In genomic region chr3:12841970-12842328, GRCh38 we compare ENCODE assay signal across 9 cellular contexts. TPM values are rescaled to one million over a fixed set of nuclear protein-coding genes. Genes with fewer than 3 reads are reported as not detected.
DNase-seq lines count a peak whose midpoint lies in the region; ATAC-seq, FAIRE-seq and TF ChIP-seq lines count a peak whose summit lies in the region.
"Had no signal": no experiment of that assay in that cellular context is flagged by ENCODE, and none has a peak within 500 bp of the region (broad histone marks: within the 10 kb centered on the region; RNA-seq: fewer than 3 reads in every experiment).

No MANE protein-coding gene starts in this region.

- no peaks in the 10 kb centered on the region for H3K27me3 ChIP-seq in left lung
- no peaks in the 10 kb centered on the region for H3K27me3 ChIP-seq in tibial nerve

- no peak for TF ChIP-seq CTCF in WTC11 (IDR thresholded peaks at IDR 0.05)
- peak in 1 of 2 donors; percentile 11 for TF ChIP-seq CTCF in left lung (IDR thresholded peaks at IDR 0.05)
- peak in 2 of 5 experiments; percentile 8 to 34 for TF ChIP-seq CTCF in tibial nerve (IDR thresholded peaks at IDR 0.05)

- intact Hi-C loops in activated naive CD4-positive, alpha-beta T cell treated with anti-CD3 and anti-CD28 coated beads for 36 hours (cut with micrococcal nuclease): loop anchor here (1.0 to 10.0 kb wide), 10 partner anchors 32 to 1335 kb away; partner anchors contain the start of genes LSM3, MKRN2, RAF1 and TAMM41
- intact Hi-C loops in left lung (cut with DNase I): no loop called here

- ATAC-seq in WTC11 (no peak), left lung (no peak), GM18520 (IDR thresholded peaks at IDR 0.05; ENCODE audit: unreplicated experiment) (no peak)

- H3K27ac ChIP-seq in left lung (peak overlapping the region; percentile 92 to 98), tibial nerve (peak overlapping the region; percentile 87 to 96 (median 93))

- H3K4me1 ChIP-seq in left lung (peaks cover 28 to 39% of the 10 kb centered on the region in 2 donors), tibial nerve (peaks cover 0 to 35% (median 18%) of the 10 kb centered on the region in 4 donors)

- H3K27me3 Mint-ChIP-seq in activated naive CD4-positive, alpha-beta T cell treated with anti-CD3 and anti-CD28 coated beads for 36 hours (ENCODE audit: low read depth): no peaks in the 10 kb centered on the region
- peaks cover 4% of the 10 kb centered on the region for H3K27me3 Mint-ChIP-seq in WTC11 (ENCODE audit: low read depth)

- H3K4me1 Mint-ChIP-seq in activated naive CD4-positive, alpha-beta T cell treated with anti-CD3 and anti-CD28 coated beads for 36 hours (ENCODE audit: low read depth): peaks cover 45% of the 10 kb centered on the region
- H3K4me1 Mint-ChIP-seq in WTC11: peaks cover 45% of the 10 kb centered on the region

- H3K36me3 Mint-ChIP-seq in activated naive CD4-positive, alpha-beta T cell treated with anti-CD3 and anti-CD28 coated beads for 36 hours (ENCODE audit: low read depth): peaks cover 46% of the 10 kb centered on the region
- peaks cover 58% of the 10 kb centered on the region for H3K36me3 Mint-ChIP-seq in WTC11

- H3K9me3 Mint-ChIP-seq in activated naive CD4-positive, alpha-beta T cell treated with anti-CD3 and anti-CD28 coated beads for 36 hours: peaks cover 3% of the 10 kb centered on the region
- peaks cover 18% of the 10 kb centered on the region for H3K9me3 Mint-ChIP-seq in WTC11

- CTCF ChIA-PET in activated naive CD4-positive, alpha-beta T cell treated with anti-CD3 and anti-CD28 coated beads for 36 hours (lab: Charles Lee): interaction anchor here (0.7 to 3.7 kb wide), 24 partner anchors 9 to 704 kb away, joined by 3 to 19 read pairs (median 4); no protein-coding TSS in a partner anchor
- CTCF ChIA-PET in WTC11 (lab: Charles Lee): interaction anchor here (0.7 to 2.7 kb wide), 27 partner anchors 9 to 387 kb away, joined by 3 to 15 read pairs (median 5); partner anchors contain the start of gene CAND2

- no peak for FAIRE-seq in GM19239 (lab: Jason Lieb, UNC)
- FAIRE-seq: HTR-8/SVneo had no signal

- no peak for TF ChIP-seq POLR2A in tibial nerve (IDR thresholded peaks at IDR 0.05)

- H3K36me3 ChIP-seq in left lung: peaks cover 0 to 32% of the 10 kb centered on the region in 2 donors
- H3K36me3 ChIP-seq in tibial nerve: peaks cover 0 to 31% (median 0%) of the 10 kb centered on the region in 3 donors

- peak overlapping the region; percentile 99 for H3K27ac Mint-ChIP-seq in activated naive CD4-positive, alpha-beta T cell treated with anti-CD3 and anti-CD28 coated beads for 36 hours
- peak overlapping the region; percentile 99 for H3K27ac Mint-ChIP-seq in WTC11

- H3K4me3 ChIP-seq in left lung: peak overlapping the region in 1 of 2 donors; percentile 88
- peak overlapping the region in 2 of 4 donors; percentile 74 to 88 for H3K4me3 ChIP-seq in tibial nerve

- peak overlapping the region; percentile 96 for H3K4me3 Mint-ChIP-seq in activated naive CD4-positive, alpha-beta T cell treated with anti-CD3 and anti-CD28 coated beads for 36 hours
- H3K4me3 Mint-ChIP-seq in WTC11: peak overlapping the region; percentile 10; the same call in 1 of the 2 replicates

- POLR2A ChIA-PET in WTC11 (lab: Charles Lee): interaction anchor here (1.2 to 1.3 kb wide), 3 partner anchors 9 to 32 kb away, joined by 3 to 6 read pairs (median 4); no protein-coding TSS in a partner anchor

- no peak for TF ChIP-seq EP300 in tibial nerve (IDR thresholded peaks at IDR 0.05)

- H3K9me3 ChIP-seq in left lung (no peaks in the 10 kb centered on the region), tibial nerve (no peaks in the 10 kb centered on the region)

- DNase-seq in activated naive CD4-positive, alpha-beta T cell treated with anti-CD3 and anti-CD28 coated beads for 36 hours: no peak
- DNase-seq in activated naive CD4-positive, alpha-beta T cell treated with Interleukin-2 at 50 U/mL for 16 hours: no peak
- DNase-seq in WTC11 (ENCODE audit: low spot score) (no peak), left lung (no peak), tibial nerve (ENCODE audit: low spot score in 2 of 2) (no peak), GM19239 (ENCODE audit: insufficient read length, low spot score) (no peak), NCI-H446 treated with DMSO at 0.1 percent for 48 hours (lab: John Stamatoyannopoulos, UW) (no peak)

- WGBS in tibial nerve, 2 donors: 48 to 52% methylated on average over 7 of the region's 7 CpGs

TF ChIP-seq in WTC11, 78 proteins besides CTCF, POLR2A, EP300 and RAD21:
- TF ChIP-seq, protein P1, sequence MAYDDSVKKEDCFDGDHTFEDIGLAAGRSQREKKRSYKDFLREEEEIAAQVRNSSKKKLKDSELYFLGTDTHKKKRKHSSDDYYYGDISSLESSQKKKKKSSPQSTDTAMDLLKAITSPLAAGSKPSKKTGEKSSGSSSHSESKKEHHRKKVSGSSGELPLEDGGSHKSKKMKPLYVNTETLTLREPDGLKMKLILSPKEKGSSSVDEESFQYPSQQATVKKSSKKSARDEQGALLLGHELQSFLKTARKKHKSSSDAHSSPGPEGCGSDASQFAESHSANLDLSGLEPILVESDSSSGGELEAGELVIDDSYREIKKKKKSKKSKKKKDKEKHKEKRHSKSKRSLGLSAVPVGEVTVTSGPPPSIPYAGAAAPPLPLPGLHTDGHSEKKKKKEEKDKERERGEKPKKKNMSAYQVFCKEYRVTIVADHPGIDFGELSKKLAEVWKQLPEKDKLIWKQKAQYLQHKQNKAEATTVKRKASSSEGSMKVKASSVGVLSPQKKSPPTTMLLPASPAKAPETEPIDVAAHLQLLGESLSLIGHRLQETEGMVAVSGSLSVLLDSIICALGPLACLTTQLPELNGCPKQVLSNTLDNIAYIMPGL (CRISPR knock-in tag; IDR thresholded peaks at IDR 0.05): no peak
- TF ChIP-seq IRF2 (CRISPR knock-in tag; IDR thresholded peaks at IDR 0.05; ENCODE audit: borderline replicate concordance, low read depth) (no peak), RELA (CRISPR knock-in tag; IDR thresholded peaks at IDR 0.05; ENCODE audit: borderline replicate concordance) (no peak), SOX15 (CRISPR knock-in tag; IDR thresholded peaks at IDR 0.05) (no peak), TEAD4 (CRISPR knock-in tag; IDR thresholded peaks at IDR 0.05) (no peak), ZNF138 (CRISPR knock-in tag; conservative IDR thresholded peaks at IDR 0.05) (no peak), NFYB (CRISPR knock-in tag; conservative IDR thresholded peaks at IDR 0.05; ENCODE audit: low read depth) (no peak), GTF2I (CRISPR knock-in tag; conservative IDR thresholded peaks at IDR 0.05) (peak; percentile 95), GABPB1 (CRISPR knock-in tag; IDR thresholded peaks at IDR 0.05) (0 out of 2 replicates have a peak, but pooled peaks have one; percentile 3), ZNF121 (CRISPR knock-in tag; IDR thresholded peaks at IDR 0.05) (peak; percentile 98), MYBL2 (CRISPR knock-in tag; IDR thresholded peaks at IDR 0.05) (no peak), CREB1 (CRISPR knock-in tag; IDR thresholded peaks at IDR 0.05) (no peak), NFE2L1 (CRISPR knock-in tag; IDR thresholded peaks at IDR 0.05) (no peak)
TF ChIP-seq in WTC11: peak in this region for 3.

RNA-seq across cellular contexts. Expression of gene RPL32, which starts 0.6 kb away (rescaled TPM):
- total RNA-seq in activated naive CD4-positive, alpha-beta T cell treated with anti-CD3 and anti-CD28 coated beads for 36 hours: 1,000 to 10,000 TPM; 3,385 to 3,704 TPM
- total RNA-seq in WTC11 (2021): 1,643 to 1,831 TPM (median 1,818 TPM) in 3 replicates
- 1,000 to 10,000 TPM; 1,223 to 1,263 TPM for total RNA-seq in left lung
- 100 to 1,000 TPM; 510 to 893 (median 747) TPM for total RNA-seq in tibial nerve

RNA-seq across cellular contexts. Expression of gene CAND2, which starts 45.5 kb away (rescaled TPM):
- 1 to 10 TPM; 2.5 to 2.7 TPM for total RNA-seq in activated naive CD4-positive, alpha-beta T cell treated with anti-CD3 and anti-CD28 coated beads for 36 hours
- total RNA-seq in WTC11 (2021): 13.7 to 15.4 TPM (median 14.3 TPM) in 3 replicates
- total RNA-seq in left lung: 1 to 10 TPM; 3.7 to 7.8 TPM
- total RNA-seq in tibial nerve: 10 to 100 TPM; 14.3 to 24.5 (median 18.7) TPM
